ENCODE assay signal across 14 cellular contexts in genomic region chr16:72858611-72859493, GRCh38.
A peak's percentile ranks its signal among the peaks of the same experiment; 100 is the strongest.
DNase-seq lines count a peak whose midpoint lies in the region; TF ChIP-seq lines count a peak whose summit lies in the region.
"Had no signal": no experiment of that assay in that cellular context is flagged by ENCODE, and none has a peak within 500 bp of the region (broad histone marks: within the 10 kb centered on the region; RNA-seq: fewer than 3 reads in every experiment).

No MANE protein-coding gene starts in this region.

- H3K27ac ChIP-seq in dorsolateral prefrontal cortex (peak overlapping the region in 48 of 59 donors; percentile 0 to 83 (median 60)), layer of hippocampus (ENCODE audit: low read depth, low read length) (peak overlapping the region; percentile 59)

- intact Hi-C loops in dorsolateral prefrontal cortex (cut with DNase I): no loop called here

- no peaks in the 10 kb centered on the region for H3K36me3 ChIP-seq in skeletal muscle satellite cell (ENCODE audit: insufficient read depth, low read length)

- peaks cover 29% of the 10 kb centered on the region for H3K4me1 ChIP-seq in skeletal muscle satellite cell (ENCODE audit: control insufficient read depth, insufficient read depth, low read length)
- H3K4me1 ChIP-seq: testis had no signal

- no peak for TF ChIP-seq CTCF in dorsolateral prefrontal cortex (IDR thresholded peaks at IDR 0.05 in 54 of 56, conservative IDR thresholded peaks at IDR 0.05 in 2 of 56; ENCODE audit: low read depth in 1 of 56, partially characterized antibody in 56 of 56)

- H3K27me3 ChIP-seq in dorsolateral prefrontal cortex (no peaks in the 10 kb centered on the region), layer of hippocampus (ENCODE audit: control insufficient read depth, insufficient read depth, low read length) (no peaks in the 10 kb centered on the region), skeletal muscle satellite cell (ENCODE audit: control insufficient read depth, insufficient read depth, low read length) (no peaks in the 10 kb centered on the region)
- H3K27me3 ChIP-seq: testis had no signal

- TF ChIP-seq POLR2A in erythroblast (IDR thresholded peaks at IDR 0.05; ENCODE audit: low read length): no peak

- H3K4me2 ChIP-seq in skeletal muscle satellite cell (ENCODE audit: low read length): peak overlapping the region; percentile 64

- no peaks in the 10 kb centered on the region for H3K9me3 ChIP-seq in skeletal muscle satellite cell (replicated peaks; ENCODE audit: low read length)
- H3K9me3 ChIP-seq: testis had no signal

- H3K4me3 ChIP-seq in dorsolateral prefrontal cortex (peak overlapping the region in 4 of 59 donors; percentile 0 to 18 (median 6)), skeletal muscle satellite cell (ENCODE audit: low read length) (peak overlapping the region; percentile 32)
- H3K4me3 ChIP-seq: testis had no signal

- H3K9ac ChIP-seq in skeletal muscle satellite cell (ENCODE audit: low read depth, low read length): peak overlapping the region; percentile 67

- DNase-seq in EH (ENCODE audit: low read depth) (peak; percentile 69), dorsolateral prefrontal cortex (no peak), DMS79 treated with DMSO at 0.1 percent for 48 hours (lab: John Stamatoyannopoulos, UW) (no peak), kidney glomerular epithelial cell (lab: John Stamatoyannopoulos, UW) (no peak), erythroblast (lab: John Stamatoyannopoulos, UW) (no peak), NOMO-1 treated with DMSO at 0.1 percent for 48 hours (lab: John Stamatoyannopoulos, UW; ENCODE audit: unreplicated experiment) (no peak)
- DNase-seq: activated CD8-positive, alpha-beta memory T cell treated with anti-CD3 and anti-CD28 coated beads for 24 hours; KBM-7; NCI-H187; OCI-M1; T1000; testis had no signal
